ENCODE assay signal across 1 cellular context in genomic region chr13:49746111-49746510, GRCh38.
TF ChIP-seq lines count a peak whose summit lies in the region.

No MANE protein-coding gene starts in this region.

TF ChIP-seq in HepG2, 621 proteins besides CTCF, POLR2A, EP300 and RAD21 (continued from another document and continues in another):
- no peak for TF ChIP-seq GATA4 (IDR thresholded peaks at IDR 0.05; ENCODE audit: borderline replicate concordance, low read depth)
- TF ChIP-seq TEAD3 (CRISPR knock-in tag; optimal IDR thresholded peaks at IDR 0.05; ENCODE audit: borderline replicate concordance), result peak; percentile 85
- no peak for TF ChIP-seq SPEN (CRISPR knock-in tag; IDR thresholded peaks at IDR 0.05; ENCODE audit: low read depth)
- TF ChIP-seq SOX5 (CRISPR knock-in tag; IDR thresholded peaks at IDR 0.05; ENCODE audit: borderline replicate concordance), result peak; percentile 89; the same call in 1 of the 2 replicates
- TF ChIP-seq ZNF749 (CRISPR knock-in tag; IDR thresholded peaks at IDR 0.05; ENCODE audit: borderline replicate concordance), result no peak
- peak; percentile 74 for TF ChIP-seq IRF2 (CRISPR knock-in tag; IDR thresholded peaks at IDR 0.05)
- peak; percentile 77 for TF ChIP-seq MTA1 (CRISPR knock-in tag; IDR thresholded peaks at IDR 0.05; ENCODE audit: borderline replicate concordance)
- peak; percentile 65; the same call in 1 of the 2 replicates for TF ChIP-seq FOXK1 (CRISPR knock-in tag; IDR thresholded peaks at IDR 0.05; ENCODE audit: borderline replicate concordance, low read depth)
- TF ChIP-seq FOSL2 (CRISPR knock-in tag; IDR thresholded peaks at IDR 0.05), result peak; percentile 58
- TF ChIP-seq ZNF292 (CRISPR knock-in tag; IDR thresholded peaks at IDR 0.05; ENCODE audit: borderline replicate concordance, low read depth), result peak; percentile 76
- TF ChIP-seq PLSCR1 (CRISPR knock-in tag; IDR thresholded peaks at IDR 0.05; ENCODE audit: borderline replicate concordance), result no peak
- no peak for TF ChIP-seq ZNF766 (CRISPR knock-in tag; IDR thresholded peaks at IDR 0.05; ENCODE audit: borderline replicate concordance)
- peak; percentile 77 for TF ChIP-seq RCOR2 (CRISPR knock-in tag; IDR thresholded peaks at IDR 0.05)
- no peak for TF ChIP-seq ZNF737 (CRISPR knock-in tag; IDR thresholded peaks at IDR 0.05; ENCODE audit: borderline replicate concordance)
- TF ChIP-seq MEF2D (CRISPR knock-in tag; IDR thresholded peaks at IDR 0.05), result peak; percentile 47; the same call in 1 of the 2 replicates
- TF ChIP-seq ZMYM4 (CRISPR knock-in tag; IDR thresholded peaks at IDR 0.05), result peak; percentile 91
- no peak for TF ChIP-seq ZNF747 (CRISPR knock-in tag; IDR thresholded peaks at IDR 0.05; ENCODE audit: borderline replicate concordance)
- no peak for TF ChIP-seq REPIN1 (CRISPR knock-in tag; IDR thresholded peaks at IDR 0.05; ENCODE audit: borderline replicate concordance, low read depth)
- TF ChIP-seq KAT8 (CRISPR knock-in tag; IDR thresholded peaks at IDR 0.05), result peak; percentile 41; the same call in 1 of the 2 replicates
- TF ChIP-seq SRSF1 (optimal IDR thresholded peaks at IDR 0.05; ENCODE audit: low read depth, low read length), result no peak
- no peak for TF ChIP-seq HIC2 (CRISPR knock-in tag; IDR thresholded peaks at IDR 0.05; ENCODE audit: low read depth)
- TF ChIP-seq SMARCE1 (IDR thresholded peaks at IDR 0.05; ENCODE audit: borderline replicate concordance), result no peak
- peak; percentile 78; the same call in 1 of the 2 replicates for TF ChIP-seq TBX3 (IDR thresholded peaks at IDR 0.05; ENCODE audit: borderline replicate concordance)
- peak; percentile 76; the same call in 1 of the 2 replicates for TF ChIP-seq ZNF503 (CRISPR knock-in tag; IDR thresholded peaks at IDR 0.05)
- TF ChIP-seq MYPOP (CRISPR knock-in tag; IDR thresholded peaks at IDR 0.05), result peak; percentile 70; the same call in 1 of the 2 replicates
- TF ChIP-seq PHF21A (CRISPR knock-in tag; IDR thresholded peaks at IDR 0.05), result peak; percentile 63
- TF ChIP-seq ZNF260 (CRISPR knock-in tag; IDR thresholded peaks at IDR 0.05; ENCODE audit: borderline replicate concordance, low read depth), result no peak
- no peak for TF ChIP-seq MLLT10 (CRISPR knock-in tag; IDR thresholded peaks at IDR 0.05)
- peak; percentile 93 for TF ChIP-seq HOXD1 (CRISPR knock-in tag; IDR thresholded peaks at IDR 0.05)
- peak; percentile 86; the same call in 1 of the 2 replicates for TF ChIP-seq GATAD2A (CRISPR knock-in tag; IDR thresholded peaks at IDR 0.05)
- TF ChIP-seq XBP1 (CRISPR knock-in tag; IDR thresholded peaks at IDR 0.05), result no peak
- TF ChIP-seq ZBTB40 (IDR thresholded peaks at IDR 0.05), result no peak
- TF ChIP-seq ZBTB40 (CRISPR knock-in tag; IDR thresholded peaks at IDR 0.05), result no peak
- peak; percentile 98 for TF ChIP-seq SALL1 (CRISPR knock-in tag; IDR thresholded peaks at IDR 0.05)
- peak; percentile 64 for TF ChIP-seq FOXO1 (CRISPR knock-in tag; IDR thresholded peaks at IDR 0.05)
- TF ChIP-seq TFAP4 (IDR thresholded peaks at IDR 0.05; ENCODE audit: borderline replicate concordance, low read depth), result peak; percentile 92
- no peak for TF ChIP-seq ZNF282 (IDR thresholded peaks at IDR 0.05; ENCODE audit: partially characterized antibody)
- TF ChIP-seq MAX (IDR thresholded peaks at IDR 0.05), result no peak
- TF ChIP-seq SIX4 (CRISPR knock-in tag; IDR thresholded peaks at IDR 0.05), result 0 out of 2 replicates have a peak, but pooled peaks have one; percentile 59
- 0 out of 2 replicates have a peak, but pooled peaks have one; percentile 24 for TF ChIP-seq TSC22D2 (CRISPR knock-in tag; IDR thresholded peaks at IDR 0.05; ENCODE audit: borderline replicate concordance)
- TF ChIP-seq HMG20A (CRISPR knock-in tag; IDR thresholded peaks at IDR 0.05; ENCODE audit: borderline replicate concordance), result peak; percentile 55; the same call in 1 of the 2 replicates
- no peak for TF ChIP-seq SMAD3 (CRISPR knock-in tag; IDR thresholded peaks at IDR 0.05)
- TF ChIP-seq ZNF331 (CRISPR knock-in tag; IDR thresholded peaks at IDR 0.05), result peak; percentile 61; the same call in 1 of the 2 replicates
- peak; percentile 41; the same call in 1 of the 2 replicates for TF ChIP-seq ZNF281 (CRISPR knock-in tag; IDR thresholded peaks at IDR 0.05; ENCODE audit: borderline replicate concordance)
- TF ChIP-seq HDAC2 (CRISPR knock-in tag; IDR thresholded peaks at IDR 0.05), result peak; percentile 79
